Comparison of ENCODE assay signal across 8 cellular contexts in the genomic region with DNA sequence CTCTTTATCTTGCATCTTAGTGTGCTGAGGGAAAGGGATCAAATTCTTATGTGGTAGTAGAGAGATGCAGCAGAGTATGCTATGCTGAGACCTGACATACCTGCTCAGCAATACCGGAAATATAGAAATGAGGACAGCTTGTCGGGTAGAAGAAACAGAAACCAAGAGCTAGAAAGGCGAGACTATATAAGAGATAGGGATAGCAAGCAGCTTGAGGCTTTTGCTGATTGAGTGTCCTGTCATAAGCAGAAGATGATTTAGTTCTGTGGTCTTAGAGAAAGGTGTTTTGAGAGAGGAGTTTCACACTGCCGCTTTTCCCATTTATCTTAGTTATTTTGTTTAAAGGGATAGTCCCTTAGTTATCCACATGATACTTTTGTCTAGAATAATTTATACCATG. TPM values are rescaled to one million over a fixed set of nuclear protein-coding genes. Genes with fewer than 3 reads are reported as not detected.
DNase-seq lines count a peak whose midpoint lies in the region; ATAC-seq and TF ChIP-seq lines count a peak whose summit lies in the region.

No MANE protein-coding gene starts in this region.

- peak overlapping the region; percentile 18 for H3K4me3 Mint-ChIP-seq in activated naive CD4-positive, alpha-beta T cell treated with anti-CD3 and anti-CD28 coated beads for 36 hours
- peak overlapping the region; percentile 79 for H3K4me3 Mint-ChIP-seq in activated T-helper 17 cell treated with anti-CD3 and anti-CD28 coated beads, Interleukin-2, amount 50 U/mL, for 72 hours
- peak overlapping the region; percentile 24 to 71 for H3K4me3 Mint-ChIP-seq in stimulated activated naive CD8-positive, alpha-beta T cell treated with anti-CD3 and anti-CD28 coated beads, Interleukin-15, amount 100 ng/mL, for 72 hours

- WGBS in upper lobe of left lung, 2 donors, result 8 to 41% methylated on average over 4 of the region's 4 CpGs

- peak overlapping the region; percentile 70 for H3K27ac Mint-ChIP-seq in activated naive CD4-positive, alpha-beta T cell treated with anti-CD3 and anti-CD28 coated beads for 36 hours
- H3K27ac Mint-ChIP-seq in activated T-helper 17 cell treated with anti-CD3 and anti-CD28 coated beads, Interleukin-2, amount 50 U/mL, for 72 hours, result peak overlapping the region; percentile 87
- peak overlapping the region in 1 of 2 donors; percentile 65 for H3K27ac Mint-ChIP-seq in stimulated activated naive CD8-positive, alpha-beta T cell treated with anti-CD3 and anti-CD28 coated beads, Interleukin-15, amount 100 ng/mL, for 72 hours

- no peaks in the 10 kb centered on the region for H3K27me3 Mint-ChIP-seq in activated naive CD4-positive, alpha-beta T cell treated with anti-CD3 and anti-CD28 coated beads for 36 hours (ENCODE audit: low read depth)
- no peaks in the 10 kb centered on the region for H3K27me3 Mint-ChIP-seq in activated T-helper 17 cell treated with anti-CD3 and anti-CD28 coated beads, Interleukin-2, amount 50 U/mL, for 72 hours
- H3K27me3 Mint-ChIP-seq in stimulated activated naive CD8-positive, alpha-beta T cell treated with anti-CD3 and anti-CD28 coated beads, Interleukin-15, amount 100 ng/mL, for 72 hours, result no peaks in the 10 kb centered on the region

- intact Hi-C loops in activated naive CD4-positive, alpha-beta T cell treated with anti-CD3 and anti-CD28 coated beads for 36 hours (cut with micrococcal nuclease), result loop anchor here (1.0 to 10.0 kb wide), 9 partner anchors 32 to 575 kb away; a partner anchor contains a TSS
- intact Hi-C loops in upper lobe of right lung (cut with DNase I), result loop anchor here (10.0 kb wide), 1 partner anchor 242 kb away; no protein-coding TSS in a partner anchor

- H3K36me3 ChIP-seq in upper lobe of left lung (no peaks in the 10 kb centered on the region), upper lobe of right lung (no peaks in the 10 kb centered on the region)

- DNase-seq in activated naive CD4-positive, alpha-beta T cell treated with anti-CD3 and anti-CD28 coated beads for 36 hours, result peak; percentile 20
- no peak for DNase-seq in activated naive CD4-positive, alpha-beta T cell treated with Interleukin-2 at 50 U/mL for 16 hours
- DNase-seq in stimulated activated naive CD8-positive, alpha-beta T cell treated with anti-CD3 and anti-CD28 coated beads, Interleukin-15, amount 100 ng/mL, for 72 hours, result peak; percentile 13 to 20
- DNase-seq in UCSD-AML1 (lab: John Stamatoyannopoulos, UW; ENCODE audit: unreplicated experiment), result no peak
- DNase-seq in upper lobe of left lung, result no peak
- DNase-seq in upper lobe of right lung, result no peak

- H3K9me3 ChIP-seq in upper lobe of left lung, result no peaks in the 10 kb centered on the region
- no peaks in the 10 kb centered on the region for H3K9me3 ChIP-seq in upper lobe of right lung

- no peak for TF ChIP-seq POLR2A in upper lobe of left lung (IDR thresholded peaks at IDR 0.05)

- H3K4me3 ChIP-seq in upper lobe of left lung, result no peak overlapping the region
- H3K4me3 ChIP-seq in upper lobe of right lung, result no peak overlapping the region

- H3K9me3 Mint-ChIP-seq in activated naive CD4-positive, alpha-beta T cell treated with anti-CD3 and anti-CD28 coated beads for 36 hours, result no peaks in the 10 kb centered on the region
- no peaks in the 10 kb centered on the region for H3K9me3 Mint-ChIP-seq in activated T-helper 17 cell treated with anti-CD3 and anti-CD28 coated beads, Interleukin-2, amount 50 U/mL, for 72 hours
- no peaks in the 10 kb centered on the region for H3K9me3 Mint-ChIP-seq in stimulated activated naive CD8-positive, alpha-beta T cell treated with anti-CD3 and anti-CD28 coated beads, Interleukin-15, amount 100 ng/mL, for 72 hours

- peak; percentile 54 for ATAC-seq in HG03064 (IDR thresholded peaks at IDR 0.05; ENCODE audit: low read depth, unreplicated experiment)
- ATAC-seq in activated T-helper 17 cell treated with anti-CD3 and anti-CD28 coated beads, Interleukin-2, amount 50 U/mL, for 72 hours (replicated peaks), result peak; percentile 83
- ATAC-seq in stimulated activated naive CD8-positive, alpha-beta T cell treated with anti-CD3 and anti-CD28 coated beads, Interleukin-15, amount 100 ng/mL, for 72 hours, result peak; percentile 91
- ATAC-seq in upper lobe of left lung (ENCODE audit: low FRiP score in 2 of 2), result no peak
- no peak for ATAC-seq in upper lobe of right lung

- H3K27ac ChIP-seq in upper lobe of left lung, result no peak overlapping the region
- H3K27ac ChIP-seq in upper lobe of right lung, result no peak overlapping the region

- peaks cover 0 to 24% (median 12%) of the 10 kb centered on the region in 4 donors for H3K4me1 ChIP-seq in upper lobe of left lung
- peaks cover 24% of the 10 kb centered on the region for H3K4me1 ChIP-seq in upper lobe of right lung

- peaks cover 72% of the 10 kb centered on the region for H3K4me1 Mint-ChIP-seq in activated naive CD4-positive, alpha-beta T cell treated with anti-CD3 and anti-CD28 coated beads for 36 hours (ENCODE audit: low read depth)
- peaks cover 42% of the 10 kb centered on the region for H3K4me1 Mint-ChIP-seq in activated T-helper 17 cell treated with anti-CD3 and anti-CD28 coated beads, Interleukin-2, amount 50 U/mL, for 72 hours
- peaks cover 81% of the 10 kb centered on the region for H3K4me1 Mint-ChIP-seq in stimulated activated naive CD8-positive, alpha-beta T cell treated with anti-CD3 and anti-CD28 coated beads, Interleukin-15, amount 100 ng/mL, for 72 hours

- H3K27me3 ChIP-seq in upper lobe of left lung (no peaks in the 10 kb centered on the region), upper lobe of right lung (no peaks in the 10 kb centered on the region)

- CTCF ChIA-PET in activated naive CD4-positive, alpha-beta T cell treated with anti-CD3 and anti-CD28 coated beads for 36 hours (lab: Charles Lee), result interaction anchor here (0.6 to 1.3 kb wide), 4 partner anchors 32 to 466 kb away, joined by 3 to 5 read pairs (median 4); a partner anchor contains a TSS

- TF ChIP-seq EP300 in upper lobe of left lung (IDR thresholded peaks at IDR 0.05), result no peak

- TF ChIP-seq CTCF in upper lobe of left lung (IDR thresholded peaks at IDR 0.05), result no peak
- no peak for TF ChIP-seq CTCF in upper lobe of right lung (IDR thresholded peaks at IDR 0.05)

- no peaks in the 10 kb centered on the region for H3K36me3 Mint-ChIP-seq in activated naive CD4-positive, alpha-beta T cell treated with anti-CD3 and anti-CD28 coated beads for 36 hours (ENCODE audit: low read depth)
- H3K36me3 Mint-ChIP-seq in activated T-helper 17 cell treated with anti-CD3 and anti-CD28 coated beads, Interleukin-2, amount 50 U/mL, for 72 hours (ENCODE audit: low read depth), result peaks cover 5% of the 10 kb centered on the region

RNA-seq across cellular contexts. Expression of a gene that starts 31.7 kb away (rescaled TPM):
- total RNA-seq in activated naive CD4-positive, alpha-beta T cell treated with anti-CD3 and anti-CD28 coated beads for 36 hours, result 10 to 100 TPM; 60.0 to 63.4 TPM
- total RNA-seq in activated T-helper 17 cell treated with anti-CD3 and anti-CD28 coated beads, Interleukin-2, amount 50 U/mL, for 72 hours, result 10 to 100 TPM; 49.3 to 63.3 TPM
- total RNA-seq in upper lobe of left lung, result 100 to 1,000 TPM in 1 of 6 donors, 10 to 100 TPM in 5; 56.8 to 117 (median 68.1) TPM
- total RNA-seq in upper lobe of right lung, result 71.5 TPM

Comparison
In these comparisons a context has a peak if more than half of its experiments do, and no peak if none do; other contexts are left out.
1. DNase-seq: peak in activated naive CD4-positive, alpha-beta T cell treated with anti-CD3 and anti-CD28 coated beads for 36 hours (single experiment) and stimulated activated naive CD8-positive, alpha-beta T cell treated with anti-CD3 and anti-CD28 coated beads, Interleukin-15, amount 100 ng/mL, for 72 hours (2 of 2); none in activated naive CD4-positive, alpha-beta T cell treated with Interleukin-2 at 50 U/mL for 16 hours (single experiment), UCSD-AML1 (single experiment), upper lobe of left lung (0 of 2) and upper lobe of right lung (single experiment).
2. H3K4me3 Mint-ChIP-seq: peak in every context shown above with its lines; median percentile 79 in activated T-helper 17 cell treated with anti-CD3 and anti-CD28 coated beads, Interleukin-2, amount 50 U/mL, for 72 hours; 48 in stimulated activated naive CD8-positive, alpha-beta T cell treated with anti-CD3 and anti-CD28 coated beads, Interleukin-15, amount 100 ng/mL, for 72 hours; 18 in activated naive CD4-positive, alpha-beta T cell treated with anti-CD3 and anti-CD28 coated beads for 36 hours.
3. ATAC-seq: peak in HG03064 (single experiment), activated T-helper 17 cell treated with anti-CD3 and anti-CD28 coated beads, Interleukin-2, amount 50 U/mL, for 72 hours (single experiment) and stimulated activated naive CD8-positive, alpha-beta T cell treated with anti-CD3 and anti-CD28 coated beads, Interleukin-15, amount 100 ng/mL, for 72 hours (single experiment); none in upper lobe of left lung (0 of 2) and upper lobe of right lung (single experiment).